Comparison of ENCODE assay signal across 18 cellular contexts in genomic region chr6:134956032-134956431, GRCh38. TPM values are rescaled to one million over a fixed set of nuclear protein-coding genes. Genes with fewer than 3 reads are reported as not detected.
"Had no signal": no experiment of that assay in that cellular context is flagged by ENCODE, and none has a peak within 500 bp of the region (broad histone marks: within the 10 kb centered on the region; RNA-seq: fewer than 3 reads in every experiment).

No MANE protein-coding gene starts in this region.

- ATAC-seq: body of pancreas; esophagus mucosa; gastroesophageal sphincter; heart left ventricle; left lung; natural killer cell treated with Interleukin-12 subunit alpha and Interleukin-12 subunit beta and Interleukin-15 and Interleukin-18, amount 100 ng/mL, for 72 hours; right lobe of liver had no signal

- H3K9me3 Mint-ChIP-seq: activated naive CD8-positive, alpha-beta T cell treated with anti-CD3 and anti-CD28 coated beads, Interleukin-2, amount 10 ng/mL, durations not matched to agents 7 days and 5 days; natural killer cell treated with Interleukin-12 subunit alpha and Interleukin-12 subunit beta and Interleukin-15 and Interleukin-18, amount 100 ng/mL, for 72 hours had no signal

- H3K27me3 Mint-ChIP-seq: activated naive CD8-positive, alpha-beta T cell treated with anti-CD3 and anti-CD28 coated beads, Interleukin-2, amount 10 ng/mL, durations not matched to agents 7 days and 5 days; natural killer cell treated with Interleukin-12 subunit alpha and Interleukin-12 subunit beta and Interleukin-15 and Interleukin-18, amount 100 ng/mL, for 72 hours had no signal

- DNase-seq: activated effector memory CD4-positive, alpha-beta T cell treated with anti-CD3 and anti-CD28 coated beads, Interleukin-2, amount 50 U/mL, for 16 hours; activated naive CD8-positive, alpha-beta T cell treated with anti-CD3 and anti-CD28 coated beads, Interleukin-2, amount 10 ng/mL, durations not matched to agents 7 days and 5 days; body of pancreas; caudate nucleus; dorsolateral prefrontal cortex; heart left ventricle; kidney; right lobe of liver; small intestine; stomach; SW 1271; WERI-Rb-1 had no signal

- H3K4me3 Mint-ChIP-seq: activated naive CD8-positive, alpha-beta T cell treated with anti-CD3 and anti-CD28 coated beads, Interleukin-2, amount 10 ng/mL, durations not matched to agents 7 days and 5 days; mesothelial cell of epicardium; natural killer cell treated with Interleukin-12 subunit alpha and Interleukin-12 subunit beta and Interleukin-15 and Interleukin-18, amount 100 ng/mL, for 72 hours had no signal

- H3K4me1 Mint-ChIP-seq: activated naive CD8-positive, alpha-beta T cell treated with anti-CD3 and anti-CD28 coated beads, Interleukin-2, amount 10 ng/mL, durations not matched to agents 7 days and 5 days; mesothelial cell of epicardium had no signal

- H3K27ac Mint-ChIP-seq: activated naive CD8-positive, alpha-beta T cell treated with anti-CD3 and anti-CD28 coated beads, Interleukin-2, amount 10 ng/mL, durations not matched to agents 7 days and 5 days; mesothelial cell of epicardium; natural killer cell treated with Interleukin-12 subunit alpha and Interleukin-12 subunit beta and Interleukin-15 and Interleukin-18, amount 100 ng/mL, for 72 hours had no signal

RNA-seq across cellular contexts. Expression of gene ALDH8A1, which starts 6.1 kb away (rescaled TPM):
- total RNA-seq: vagina had no signal
